In the genomic region with DNA sequence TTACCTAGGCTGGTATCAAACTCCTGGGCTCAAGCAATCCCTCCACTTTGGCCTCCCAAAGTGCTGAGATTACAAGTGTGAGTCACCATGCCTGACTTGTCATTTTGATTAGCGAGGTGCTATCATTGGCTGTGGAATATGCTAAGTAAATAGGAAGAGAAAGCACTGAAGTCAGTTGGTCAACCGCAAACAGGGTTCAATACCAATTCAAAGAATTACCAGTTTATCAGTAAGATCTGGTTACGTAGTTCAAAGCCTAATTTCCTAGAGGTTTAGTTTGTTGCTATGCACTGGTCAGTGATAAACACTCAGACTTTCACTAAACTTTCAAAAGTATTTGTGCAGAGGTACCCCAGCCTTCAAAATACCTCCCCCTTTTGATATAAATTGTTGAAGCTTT, we compare ENCODE assay signal across 18 cellular contexts. TPM values are rescaled to one million over a fixed set of nuclear protein-coding genes. Genes with fewer than 3 reads are reported as not detected.
A peak's percentile ranks its signal among the peaks of the same experiment; 100 is the strongest.
DNase-seq lines count a peak whose midpoint lies in the region; ATAC-seq, FAIRE-seq and TF ChIP-seq lines count a peak whose summit lies in the region.
"Had no signal": no experiment of that assay in that cellular context is flagged by ENCODE, and none has a peak within 500 bp of the region (broad histone marks: within the 10 kb centered on the region; RNA-seq: fewer than 3 reads in every experiment).

No MANE protein-coding gene starts in this region.

- no peak for TF ChIP-seq CTCF in body of pancreas (IDR thresholded peaks at IDR 0.05)

- CTCF ChIA-PET in activated CD8-positive, alpha-beta memory T cell treated with anti-CD3 and anti-CD28 coated beads, Interleukin-2, amount 10 ng/mL, durations not matched to agents 7 days and 5 days (lab: Charles Lee) = interaction anchor here (1.8 to 11.6 kb wide), 2 partner anchors 64 to 118 kb away, joined by 6 to 203 read pairs; a partner anchor contains a TSS

- intact Hi-C loops in body of pancreas (cut with DNase I) = no loop called here

- no peak overlapping the region for H3K4me3 ChIP-seq in effector memory CD4-positive, alpha-beta T cell (ENCODE audit: insufficient read depth, low read depth, low read length, poor library complexity, severe bottlenecking)
- no peak overlapping the region for H3K4me3 ChIP-seq in small intestine (ENCODE audit: low read depth in 1 of 2, low read length in 2 of 2)
- no peak overlapping the region for H3K4me3 ChIP-seq in body of pancreas
- H3K4me3 ChIP-seq: stomach had no signal

- H3K9me3 ChIP-seq in effector memory CD4-positive, alpha-beta T cell (ENCODE audit: control insufficient read depth, low read length) = no peaks in the 10 kb centered on the region
- H3K9me3 ChIP-seq in small intestine (ENCODE audit: control insufficient read depth, low read depth) = no peaks in the 10 kb centered on the region
- no peaks in the 10 kb centered on the region for H3K9me3 ChIP-seq in body of pancreas
- H3K9me3 ChIP-seq: stomach had no signal

- H3K27ac ChIP-seq in effector memory CD4-positive, alpha-beta T cell (ENCODE audit: insufficient read depth, low read length, poor library complexity, severe bottlenecking) = peak overlapping the region; percentile 3
- no peak overlapping the region for H3K27ac ChIP-seq in small intestine (ENCODE audit: low read depth in 1 of 2, low read length in 1 of 2)
- H3K27ac ChIP-seq in body of pancreas = no peak overlapping the region
- H3K27ac ChIP-seq: stomach had no signal

- no peaks in the 10 kb centered on the region for H3K27me3 Mint-ChIP-seq in activated CD8-positive, alpha-beta memory T cell treated with anti-CD3 and anti-CD28 coated beads, Interleukin-2, amount 10 ng/mL, durations not matched to agents 7 days and 5 days

- H3K27ac Mint-ChIP-seq in activated CD8-positive, alpha-beta memory T cell treated with anti-CD3 and anti-CD28 coated beads, Interleukin-2, amount 10 ng/mL, durations not matched to agents 7 days and 5 days = peak overlapping the region; percentile 45

- no peak for FAIRE-seq in small intestine (lab: Jason Lieb, UNC)
- FAIRE-seq: GM18507, TTC549 had no signal

- 35 to 69% (median 37%) methylated on average over 3 of the region's 3 CpGs for WGBS in small intestine, 3 donors
- 57 to 75% methylated on average over 3 of the region's 3 CpGs for WGBS in body of pancreas, 2 donors

- H3K4me3 Mint-ChIP-seq in activated CD8-positive, alpha-beta memory T cell treated with anti-CD3 and anti-CD28 coated beads, Interleukin-2, amount 10 ng/mL, durations not matched to agents 7 days and 5 days = no peak overlapping the region
- H3K4me3 Mint-ChIP-seq: immature natural killer cell had no signal

- no peaks in the 10 kb centered on the region for H3K27me3 ChIP-seq in effector memory CD4-positive, alpha-beta T cell (replicated peaks; ENCODE audit: control insufficient read depth, insufficient read depth, low read length, poor library complexity, severe bottlenecking)
- H3K27me3 ChIP-seq in small intestine (ENCODE audit: control insufficient read depth in 2 of 2, insufficient read depth in 2 of 2, low read length in 2 of 2) (no peaks in the 10 kb centered on the region), body of pancreas (no peaks in the 10 kb centered on the region)
- H3K27me3 ChIP-seq: stomach had no signal

- peaks cover 63% of the 10 kb centered on the region for H3K4me1 Mint-ChIP-seq in activated CD8-positive, alpha-beta memory T cell treated with anti-CD3 and anti-CD28 coated beads, Interleukin-2, amount 10 ng/mL, durations not matched to agents 7 days and 5 days

- H3K9me3 Mint-ChIP-seq in activated CD8-positive, alpha-beta memory T cell treated with anti-CD3 and anti-CD28 coated beads, Interleukin-2, amount 10 ng/mL, durations not matched to agents 7 days and 5 days (ENCODE audit: low read depth) = no peaks in the 10 kb centered on the region
- H3K9me3 Mint-ChIP-seq: immature natural killer cell had no signal

- peaks cover 22% of the 10 kb centered on the region for H3K36me3 ChIP-seq in effector memory CD4-positive, alpha-beta T cell (ENCODE audit: control insufficient read depth, insufficient read depth, low read length)
- H3K36me3 ChIP-seq in small intestine (ENCODE audit: control insufficient read depth in 2 of 2, insufficient read depth in 2 of 2, low read length in 2 of 2) = peaks cover 6 to 11% of the 10 kb centered on the region in 2 donors
- peaks cover 0 to 10% of the 10 kb centered on the region in 2 donors for H3K36me3 ChIP-seq in body of pancreas (replicated peaks in 1 of 2; ENCODE audit: insufficient read depth in 1 of 2, low read depth in 2 of 2)

- peak; percentile 7 for ATAC-seq in activated CD8-positive, alpha-beta memory T cell treated with anti-CD3 and anti-CD28 coated beads, Interleukin-2, amount 10 ng/mL, durations not matched to agents 7 days and 5 days
- ATAC-seq in HG03354 (IDR thresholded peaks at IDR 0.05; ENCODE audit: poor library complexity, severe bottlenecking, unreplicated experiment) (no peak), body of pancreas (no peak)

- no peak for TF ChIP-seq POLR2A in body of pancreas (IDR thresholded peaks at IDR 0.05)

- DNase-seq in activated CD8-positive, alpha-beta memory T cell treated with anti-CD3 and anti-CD28 coated beads, Interleukin-2, amount 10 ng/mL, durations not matched to agents 7 days and 5 days = no peak
- DNase-seq in activated CD8-positive, alpha-beta memory T cell treated with anti-CD3 and anti-CD28 coated beads, Interleukin-2, amount 50 U/mL, for 4 hours = no peak
- DNase-seq in SW480 (ENCODE audit: low spot score) (peak; percentile 7), small intestine (peak; percentile 76), SHP77 (lab: John Stamatoyannopoulos, UW) (no peak), body of pancreas (no peak)
- DNase-seq in effector memory CD4-positive, alpha-beta T cell = no peak
- DNase-seq: activated naive CD4-positive, alpha-beta T cell; GOT3; NCI-H1930; NCI-H526 treated with DMSO at 0.1 percent for 48 hours; occipital lobe; Right ventricle myocardium superior; stomach had no signal

- H3K4me1 ChIP-seq in effector memory CD4-positive, alpha-beta T cell (ENCODE audit: control insufficient read depth, insufficient read depth, low read length, poor library complexity, severe bottlenecking) = peaks cover 30% of the 10 kb centered on the region
- H3K4me1 ChIP-seq in small intestine (ENCODE audit: control insufficient read depth in 2 of 2, insufficient read depth in 1 of 2, low read depth in 1 of 2, low read length in 1 of 2) (peaks cover 0 to 4% of the 10 kb centered on the region in 2 donors), body of pancreas (peaks cover 4% of the 10 kb centered on the region)

- peaks cover 38% of the 10 kb centered on the region for H3K36me3 Mint-ChIP-seq in activated CD8-positive, alpha-beta memory T cell treated with anti-CD3 and anti-CD28 coated beads, Interleukin-2, amount 10 ng/mL, durations not matched to agents 7 days and 5 days

RNA-seq across cellular contexts. Expression of a gene that starts 29.5 kb away (rescaled TPM):
- total RNA-seq in activated CD8-positive, alpha-beta memory T cell treated with anti-CD3 and anti-CD28 coated beads, Interleukin-2, amount 10 ng/mL, durations not matched to agents 7 days and 5 days = 10 to 100 TPM; 44.9 to 48.1 TPM
- 10 to 100 TPM; 19.2 to 29.8 (median 19.5) TPM for polyA plus RNA-seq in small intestine
- total RNA-seq in body of pancreas = 100 to 1,000 TPM in 1 of 2 donors, 10 to 100 TPM in 1; 20.5 to 108 TPM

RNA-seq across cellular contexts. Expression of a gene that starts 29.5 kb away (rescaled TPM):
- 1 to 10 TPM; 8.7 to 9.4 TPM for total RNA-seq in activated CD8-positive, alpha-beta memory T cell treated with anti-CD3 and anti-CD28 coated beads, Interleukin-2, amount 10 ng/mL, durations not matched to agents 7 days and 5 days
- 1 to 10 TPM in 1 of 3 donors, under 1 TPM in 1, not detected in 1; 0.27 to 2.2 TPM for polyA plus RNA-seq in small intestine
- 1 to 10 TPM; 4.9 to 6.9 TPM for total RNA-seq in body of pancreas

RNA-seq across cellular contexts. Expression of a gene that starts 46.3 kb away (rescaled TPM):
- total RNA-seq in activated CD8-positive, alpha-beta memory T cell treated with anti-CD3 and anti-CD28 coated beads, Interleukin-2, amount 10 ng/mL, durations not matched to agents 7 days and 5 days = 10 to 100 TPM; 28.0 to 40.3 TPM
- polyA plus RNA-seq in small intestine = 10 to 100 TPM; 13.0 to 90.7 (median 50.8) TPM
- 100 to 1,000 TPM in 1 of 2 donors, 10 to 100 TPM in 1; 30.0 to 101 TPM for total RNA-seq in body of pancreas

Comparison
In these comparisons a context has a peak if more than half of its experiments do, and no peak if none do; other contexts are left out.
1. DNase-seq: peak in SW480 (single experiment) and small intestine (single experiment); none in activated CD8-positive, alpha-beta memory T cell treated with anti-CD3 and anti-CD28 coated beads, Interleukin-2, amount 10 ng/mL, durations not matched to agents 7 days and 5 days (single experiment), activated CD8-positive, alpha-beta memory T cell treated with anti-CD3 and anti-CD28 coated beads, Interleukin-2, amount 50 U/mL, for 4 hours (single experiment), effector memory CD4-positive, alpha-beta T cell (0 of 3), SHP77 (0 of 2) and body of pancreas (0 of 4).